ENCODE assay signal across 13 cellular contexts in genomic region chr3:129974451-129975331, GRCh38. TPM values are rescaled to one million over a fixed set of nuclear protein-coding genes. Genes with fewer than 3 reads are reported as not detected.
A peak's percentile ranks its signal among the peaks of the same experiment; 100 is the strongest.
DNase-seq lines count a peak whose midpoint lies in the region; ATAC-seq and TF ChIP-seq lines count a peak whose summit lies in the region.
"Had no signal": no experiment of that assay in that cellular context is flagged by ENCODE, and none has a peak within 500 bp of the region (broad histone marks: within the 10 kb centered on the region; RNA-seq: fewer than 3 reads in every experiment).

TSS of gene TRH (plus strand) at chr3:129974720. CDS start at chr3:129975817, 1,097 bp downstream.

- H3K36me3 Mint-ChIP-seq in central memory CD8-positive, alpha-beta T cell (ENCODE audit: insufficient read depth) = no peaks in the 10 kb centered on the region

- H3K9ac ChIP-seq in muscle layer of colon (ENCODE audit: low read length) = no peak within 1 kb of the TSS

- H3K27ac ChIP-seq in heart right ventricle (no peak within 1 kb of the TSS), muscle layer of colon (ENCODE audit: low read depth, low read length) (no peak within 1 kb of the TSS), upper lobe of left lung (no peak within 1 kb of the TSS)
- H3K27ac ChIP-seq: gastroesophageal sphincter, sigmoid colon, transverse colon had no signal

- intact Hi-C loops in heart right ventricle (cut with DNase I) (no loop called here), left ventricle myocardium superior (cut with micrococcal nuclease) (no loop called here)

- DNase-seq in heart right ventricle (no peak), left ventricle myocardium superior (no peak), upper lobe of left lung (peak in 1 of 2 donors; percentile 78), SW 1271 (lab: John Stamatoyannopoulos, UW) (no peak), amygdala (lab: John Stamatoyannopoulos, UW) (no peak)
- no peak for DNase-seq in central memory CD8-positive, alpha-beta T cell (ENCODE audit: low spot score in 2 of 2)
- DNase-seq: activated effector memory CD4-positive, alpha-beta T cell treated with Interleukin-2 at 50 U/mL for 16 hours; SHP77; sigmoid colon had no signal

- WGBS in heart right ventricle, 2 donors = 2% methylated on average over 79 to 80 of the region's 80 CpGs
- WGBS in upper lobe of left lung, 2 donors = 2 to 6% methylated on average over 19 to 49 of the region's 80 CpGs

- H3K36me3 ChIP-seq in heart right ventricle (no peaks in the 10 kb centered on the region), muscle layer of colon (ENCODE audit: insufficient read depth, low read length) (no peaks in the 10 kb centered on the region), upper lobe of left lung (no peaks in the 10 kb centered on the region)
- H3K36me3 ChIP-seq: gastroesophageal sphincter, sigmoid colon, transverse colon had no signal

- H3K9me3 ChIP-seq in heart right ventricle (no peaks in the 10 kb centered on the region), muscle layer of colon (ENCODE audit: low read length) (no peaks in the 10 kb centered on the region), upper lobe of left lung (no peaks in the 10 kb centered on the region)
- H3K9me3 ChIP-seq: gastroesophageal sphincter, sigmoid colon, transverse colon had no signal

- no peak within 1 kb of the TSS for H3K27ac Mint-ChIP-seq in central memory CD8-positive, alpha-beta T cell (ENCODE audit: low read depth)

- H3K4me3 ChIP-seq in heart right ventricle = peak within 1 kb of the TSS in 8 of 10 donors; percentile 14 to 35 (median 28)
- H3K4me3 ChIP-seq in muscle layer of colon (ENCODE audit: low read depth in 1 of 2, low read length in 2 of 2) = peak within 1 kb of the TSS; percentile 3 to 12
- peak within 1 kb of the TSS in 3 of 4 donors; percentile 15 to 41 (median 27) for H3K4me3 ChIP-seq in upper lobe of left lung

- TF ChIP-seq POLR2A in upper lobe of left lung (IDR thresholded peaks at IDR 0.05) = no peak

- H3K27me3 Mint-ChIP-seq in central memory CD8-positive, alpha-beta T cell = peaks cover 76% of the 10 kb centered on the region

- no peaks in the 10 kb centered on the region for H3K9me3 Mint-ChIP-seq in central memory CD8-positive, alpha-beta T cell

- no peak for TF ChIP-seq EP300 in upper lobe of left lung (IDR thresholded peaks at IDR 0.05)

- H3K4me3 Mint-ChIP-seq in central memory CD8-positive, alpha-beta T cell = peak within 1 kb of the TSS; percentile 53

- no peaks in the 10 kb centered on the region for H3K4me1 Mint-ChIP-seq in central memory CD8-positive, alpha-beta T cell

- TF ChIP-seq CTCF in heart right ventricle (IDR thresholded peaks at IDR 0.05) (no peak), upper lobe of left lung (IDR thresholded peaks at IDR 0.05) (no peak)

- ATAC-seq in heart right ventricle = peak in 1 of 8 donors; percentile 16
- ATAC-seq in left ventricle myocardium superior = no peak
- ATAC-seq in central memory CD8-positive, alpha-beta T cell (replicated peaks; ENCODE audit: extremely low read depth, poor library complexity, severe bottlenecking) = no peak
- ATAC-seq in upper lobe of left lung (ENCODE audit: low FRiP score in 2 of 2) = peak in 1 of 2 donors; percentile 15
- ATAC-seq in GM21576 (IDR thresholded peaks at IDR 0.05; ENCODE audit: unreplicated experiment) = no peak

- H3K27me3 ChIP-seq in heart right ventricle (peaks cover 9 to 63% (median 62%) of the 10 kb centered on the region in 7 donors), muscle layer of colon (ENCODE audit: control insufficient read depth in 1 of 2, insufficient read depth in 2 of 2, low read length in 2 of 2) (peaks cover 20 to 52% of the 10 kb centered on the region in 2 donors), upper lobe of left lung (peaks cover 0 to 31% (median 23%) of the 10 kb centered on the region in 4 donors)

- H3K4me1 ChIP-seq in heart right ventricle (peaks cover 4 to 18% (median 15%) of the 10 kb centered on the region in 9 donors), muscle layer of colon (ENCODE audit: insufficient read depth, low read length) (peaks cover 7% of the 10 kb centered on the region), upper lobe of left lung (peaks cover 16 to 21% (median 18%) of the 10 kb centered on the region in 4 donors)

RNA-seq across cellular contexts. Expression of gene TRH, which starts in this region (rescaled TPM):
- total RNA-seq in heart right ventricle = under 1 TPM in 1 of 10 donors, not detected in 9; 0.28 TPM
- polyA plus RNA-seq in heart right ventricle = under 1 TPM in 1 of 2 donors, not detected in 1; 0.01 TPM
- total RNA-seq in left ventricle myocardium superior = not detected
- under 1 TPM in 4 of 6 donors, not detected in 2; 0.13 to 0.55 (median 0.32) TPM for total RNA-seq in upper lobe of left lung
- total RNA-seq: sigmoid colon, transverse colon had no signal
